Comparison of ENCODE assay signal across 11 cellular contexts in the genomic region with DNA sequence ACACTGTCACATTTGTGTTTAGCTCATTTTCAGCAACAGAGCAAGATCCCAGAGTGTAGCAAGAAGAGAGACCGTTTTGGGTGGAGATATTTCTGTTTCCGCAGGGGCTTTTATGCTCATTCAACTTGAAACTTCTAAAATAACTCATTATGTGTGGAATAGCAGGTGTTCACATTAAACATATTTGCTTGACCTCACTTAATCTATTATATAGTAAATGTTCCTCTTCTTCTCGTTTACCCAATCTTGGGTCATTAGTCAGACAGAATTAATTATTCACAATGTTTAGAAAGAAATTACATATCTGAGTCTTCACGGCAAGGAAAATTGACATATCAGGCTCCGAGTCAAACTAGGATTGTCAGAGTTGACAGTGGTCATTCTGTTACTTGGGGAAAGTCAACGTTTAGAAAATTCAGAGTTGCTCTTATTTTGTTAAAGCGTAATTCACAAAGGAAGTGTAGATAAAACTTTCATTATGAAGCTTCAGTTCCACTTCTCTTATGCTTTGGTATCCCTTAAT.
DNase-seq lines count a peak whose midpoint lies in the region; ATAC-seq lines count a peak whose summit lies in the region.
"Had no signal": no experiment of that assay in that cellular context is flagged by ENCODE, and none has a peak within 500 bp of the region (broad histone marks: within the 10 kb centered on the region; RNA-seq: fewer than 3 reads in every experiment).

No MANE protein-coding gene starts in this region.

- peak overlapping the region; percentile 32 for H3K27ac Mint-ChIP-seq in activated T-cell treated with anti-CD3 and anti-CD28 coated beads, Interleukin-2, amount 50 U/mL, for 24 hours
- no peak overlapping the region for H3K27ac Mint-ChIP-seq in stimulated activated naive B cell treated with anti-CD40 and anti-IgM and Interleukin-4, amounts not matched to agents 10 μg/mL and 1 μg/mL and 100 μg/mL, for 72 hours
- H3K27ac Mint-ChIP-seq: endodermal cell, HFFc6 had no signal

- H3K4me3 Mint-ChIP-seq in activated T-cell treated with anti-CD3 and anti-CD28 coated beads, Interleukin-2, amount 50 U/mL, for 24 hours, result no peak overlapping the region
- H3K4me3 Mint-ChIP-seq in stimulated activated naive B cell treated with anti-CD40 and anti-IgM and Interleukin-4, amounts not matched to agents 10 μg/mL and 1 μg/mL and 100 μg/mL, for 72 hours, result no peak overlapping the region
- H3K4me3 Mint-ChIP-seq: endodermal cell, HFFc6 had no signal

- H3K36me3 Mint-ChIP-seq in activated T-cell treated with anti-CD3 and anti-CD28 coated beads, Interleukin-2, amount 50 U/mL, for 24 hours (ENCODE audit: low read depth), result no peaks in the 10 kb centered on the region
- no peaks in the 10 kb centered on the region for H3K36me3 Mint-ChIP-seq in stimulated activated naive B cell treated with anti-CD40 and anti-IgM and Interleukin-4, amounts not matched to agents 10 μg/mL and 1 μg/mL and 100 μg/mL, for 72 hours

- peaks cover 18% of the 10 kb centered on the region for H3K4me1 Mint-ChIP-seq in activated T-cell treated with anti-CD3 and anti-CD28 coated beads, Interleukin-2, amount 50 U/mL, for 24 hours (ENCODE audit: low read depth)
- no peaks in the 10 kb centered on the region for H3K4me1 Mint-ChIP-seq in stimulated activated naive B cell treated with anti-CD40 and anti-IgM and Interleukin-4, amounts not matched to agents 10 μg/mL and 1 μg/mL and 100 μg/mL, for 72 hours
- H3K4me1 Mint-ChIP-seq: endodermal cell had no signal

- no peak for DNase-seq in activated T-cell treated with anti-CD3 and anti-CD28 coated beads, Interleukin-2, amount 50 U/mL, for 24 hours
- no peak for DNase-seq in activated T-cell treated with anti-CD3 and anti-CD28 coated beads, Interleukin-2, amount 50 U/mL, for 48 hours
- no peak for DNase-seq in stimulated activated naive B cell treated with anti-CD40 and anti-IgM and Interleukin-4, amounts not matched to agents 10 μg/mL and 1 μg/mL and 100 μg/mL, for 72 hours
- DNase-seq in NCI-H2196 (lab: John Stamatoyannopoulos, UW; ENCODE audit: unreplicated experiment) (no peak), SKM-1 (lab: John Stamatoyannopoulos, UW; ENCODE audit: unreplicated experiment) (no peak)
- no peak for DNase-seq in activated CD8-positive, alpha-beta memory T cell treated with anti-CD3 and anti-CD28 coated beads, Interleukin-2, amount 50 U/mL, for 48 hours
- DNase-seq: AML-193, endodermal cell, HFFc6 had no signal

- H3K27me3 Mint-ChIP-seq in activated T-cell treated with anti-CD3 and anti-CD28 coated beads, Interleukin-2, amount 50 U/mL, for 24 hours, result no peaks in the 10 kb centered on the region
- no peaks in the 10 kb centered on the region for H3K27me3 Mint-ChIP-seq in stimulated activated naive B cell treated with anti-CD40 and anti-IgM and Interleukin-4, amounts not matched to agents 10 μg/mL and 1 μg/mL and 100 μg/mL, for 72 hours

- ATAC-seq in GM21786 (IDR thresholded peaks at IDR 0.05; ENCODE audit: unreplicated experiment) (peak; percentile 89), HG03469 (IDR thresholded peaks at IDR 0.05; ENCODE audit: unreplicated experiment) (peak; percentile 71)
- ATAC-seq in stimulated activated naive B cell treated with anti-CD40 and anti-IgM and Interleukin-4, amounts not matched to agents 10 μg/mL and 1 μg/mL and 100 μg/mL, for 72 hours (replicated peaks), result peak; percentile 21 to 55

- no peaks in the 10 kb centered on the region for H3K9me3 Mint-ChIP-seq in activated T-cell treated with anti-CD3 and anti-CD28 coated beads, Interleukin-2, amount 50 U/mL, for 24 hours
- H3K9me3 Mint-ChIP-seq in stimulated activated naive B cell treated with anti-CD40 and anti-IgM and Interleukin-4, amounts not matched to agents 10 μg/mL and 1 μg/mL and 100 μg/mL, for 72 hours, result no peaks in the 10 kb centered on the region
- H3K9me3 Mint-ChIP-seq: endodermal cell had no signal

Comparison
In these comparisons a context has a peak if more than half of its experiments do, and no peak if none do; other contexts are left out.
1. ATAC-seq: peak in every context shown above with its lines; median percentile 89 in GM21786; 71 in HG03469; 38 in stimulated activated naive B cell treated with anti-CD40 and anti-IgM and Interleukin-4, amounts not matched to agents 10 μg/mL and 1 μg/mL and 100 μg/mL, for 72 hours.